ENCODE assay signal across 11 cellular contexts in genomic region chr13:101917833-101918755, GRCh38.
DNase-seq lines count a peak whose midpoint lies in the region; ATAC-seq and TF ChIP-seq lines count a peak whose summit lies in the region.
"Had no signal": no experiment of that assay in that cellular context is flagged by ENCODE, and none has a peak within 500 bp of the region (broad histone marks: within the 10 kb centered on the region; RNA-seq: fewer than 3 reads in every experiment).

No MANE protein-coding gene starts in this region.

- no peaks in the 10 kb centered on the region for H3K36me3 Mint-ChIP-seq in neural crest cell (ENCODE audit: low read depth)

- no peaks in the 10 kb centered on the region for H3K36me3 ChIP-seq in SK-N-SH (replicated peaks in 1 of 2; ENCODE audit: control insufficient read depth in 1 of 2, insufficient read depth in 2 of 2, low read length in 1 of 2)
- H3K36me3 ChIP-seq: tibial nerve had no signal

- no peak overlapping the region for H3K9ac ChIP-seq in SK-N-SH

- TF ChIP-seq RAD21 in SK-N-SH (IDR thresholded peaks at IDR 0.05; ENCODE audit: low read length): no peak; the same call in 1 of the 2 replicates

- no peak overlapping the region for H3K27ac Mint-ChIP-seq in neural crest cell (ENCODE audit: unreplicated experiment)

- H3K9me2 ChIP-seq in SK-N-SH: no peaks in the 10 kb centered on the region

- 6% methylated on average over 14 of the region's 14 CpGs for WGBS in SK-N-SH (ENCODE audit: low lambda C conversion rate)

- POLR2A ChIA-PET in SK-N-SH (lab: Yijun Ruan, JAX) (interaction anchor here (1.5 kb wide), 1 partner anchor 227 kb away, joined by 3 read pairs; no protein-coding TSS in a partner anchor), RWPE1 (lab: Yijun Ruan, JAX; ENCODE audit: low non-redundant PET) (no interaction called here)

- TF ChIP-seq POLR2A in erythroblast (IDR thresholded peaks at IDR 0.05; ENCODE audit: low read length) (no peak), GM18505 (IDR thresholded peaks at IDR 0.05; ENCODE audit: borderline replicate concordance, extremely low read depth, insufficient read depth, insufficient read length) (no peak)

- H3K4me3 Mint-ChIP-seq in neural crest cell: peak overlapping the region; percentile 5

- no peak for TF ChIP-seq EP300 in SK-N-SH (IDR thresholded peaks at IDR 0.05; ENCODE audit: borderline replicate concordance in 1 of 2, low read depth in 1 of 2, low read length in 1 of 2)

- peaks cover 3% of the 10 kb centered on the region for H3F3A ChIP-seq in SK-N-SH (replicated peaks; ENCODE audit: insufficient read depth)

- peaks cover 6% of the 10 kb centered on the region for H3K4me1 Mint-ChIP-seq in neural crest cell

- peaks cover 33% of the 10 kb centered on the region for H3K27me3 ChIP-seq in SK-N-SH (ENCODE audit: insufficient read depth)

- no peaks in the 10 kb centered on the region for H3K9me3 Mint-ChIP-seq in neural crest cell

- CTCF ChIA-PET in SK-N-SH (lab: Yijun Ruan, JAX) (interaction anchor here (0.6 to 4.1 kb wide), 15 partner anchors 15 to 774 kb away, joined by 3 to 18 read pairs (median 3); no protein-coding TSS in a partner anchor), RWPE1 (lab: Yijun Ruan, JAX) (interaction anchor here (0.7 kb wide), 1 partner anchor 88 kb away, joined by 4 read pairs; no protein-coding TSS in a partner anchor)

- peaks cover 8 to 23% of the 10 kb centered on the region in 2 experiments; a peak in 3 of 4 replicates for H3K4me1 ChIP-seq in SK-N-SH (ENCODE audit: control insufficient read depth in 1 of 2, insufficient read depth in 2 of 2, low read depth in 1 of 2, low read length in 1 of 2)

- DNase-seq in DMS53 (lab: John Stamatoyannopoulos, UW) (peak; percentile 63), NCI-H146 treated with DMSO at 0.1 percent for 48 hours (lab: John Stamatoyannopoulos, UW; ENCODE audit: unreplicated experiment) (peak; percentile 93), SK-N-SH (peak; percentile 73), neural crest cell (ENCODE audit: low read depth, low spot score) (no peak), erythroblast (lab: John Stamatoyannopoulos, UW) (no peak), RWPE1 (ENCODE audit: low spot score) (no peak), AG20443 (ENCODE audit: low spot score) (no peak)
- DNase-seq: activated T-cell treated with anti-CD3 and anti-CD28 coated beads, Interleukin-2, amount 50 U/mL, for 48 hours; T-helper 1 cell had no signal

- H2AFZ ChIP-seq in SK-N-SH (ENCODE audit: low read depth): peak overlapping the region; percentile 59; the same call in 1 of the 2 replicates

- no peaks in the 10 kb centered on the region for H3K79me2 ChIP-seq in SK-N-SH (ENCODE audit: insufficient read depth)

- H3K27me3 Mint-ChIP-seq in neural crest cell (ENCODE audit: low read depth): peaks cover 87% of the 10 kb centered on the region

- H3K4me3 ChIP-seq in SK-N-SH (ENCODE audit: low read depth in 2 of 2, low read length in 1 of 2): peak overlapping the region; percentile 57 to 59
- H3K4me3 ChIP-seq: tibial nerve had no signal

- H3K4me2 ChIP-seq in SK-N-SH: peak overlapping the region; percentile 83

- H3K9me3 ChIP-seq in SK-N-SH: no peaks in the 10 kb centered on the region
- H3K9me3 ChIP-seq: tibial nerve had no signal

- no peaks in the 10 kb centered on the region for H4K20me1 ChIP-seq in SK-N-SH (ENCODE audit: insufficient read depth)

- ATAC-seq in GM18505 (IDR thresholded peaks at IDR 0.05; ENCODE audit: unreplicated experiment): no peak

- H3K27ac ChIP-seq in SK-N-SH (ENCODE audit: low read depth in 2 of 2, low read length in 1 of 2) (peak overlapping the region in 1 of 2 experiments; percentile 80; a peak in 2 of 4 replicates), RWPE1 (no peak overlapping the region)
- H3K27ac ChIP-seq: tibial nerve had no signal

- TF ChIP-seq CTCF in SK-N-SH (IDR thresholded peaks at IDR 0.05) (no peak), neural crest cell (conservative IDR thresholded peaks at IDR 0.05) (no peak), RWPE1 (conservative IDR thresholded peaks at IDR 0.05; ENCODE audit: low read depth) (no peak)

TF ChIP-seq in SK-N-SH, 30 proteins besides CTCF, POLR2A, EP300 and RAD21:
- TF ChIP-seq YY1 (IDR thresholded peaks at IDR 0.05; ENCODE audit: low read depth): no peak
- TF ChIP-seq MXI1 (IDR thresholded peaks at IDR 0.05; ENCODE audit: low read depth, low read length): peak; percentile 17; the same call in 1 of the 2 replicates
- no peak for TF ChIP-seq TAF1 (IDR thresholded peaks at IDR 0.05; ENCODE audit: borderline replicate concordance, low read depth, low read length)
- no peak for TF ChIP-seq ELF1 (IDR thresholded peaks at IDR 0.05)
- TF ChIP-seq CHD2 (IDR thresholded peaks at IDR 0.05; ENCODE audit: low read length, partially characterized antibody): peak; percentile 36
- TF ChIP-seq EZH2phosphoT487 (IDR thresholded peaks at IDR 0.05; ENCODE audit: borderline replicate concordance, low read depth): no peak
- no peak for TF ChIP-seq IRF3 (IDR thresholded peaks at IDR 0.05; ENCODE audit: low read depth, low read length)
- TF ChIP-seq NRF1 (IDR thresholded peaks at IDR 0.05; ENCODE audit: low read depth, low read length): no peak
- no peak for TF ChIP-seq SMC3 (IDR thresholded peaks at IDR 0.05; ENCODE audit: low read depth, low read length)
- TF ChIP-seq, protein P1, sequence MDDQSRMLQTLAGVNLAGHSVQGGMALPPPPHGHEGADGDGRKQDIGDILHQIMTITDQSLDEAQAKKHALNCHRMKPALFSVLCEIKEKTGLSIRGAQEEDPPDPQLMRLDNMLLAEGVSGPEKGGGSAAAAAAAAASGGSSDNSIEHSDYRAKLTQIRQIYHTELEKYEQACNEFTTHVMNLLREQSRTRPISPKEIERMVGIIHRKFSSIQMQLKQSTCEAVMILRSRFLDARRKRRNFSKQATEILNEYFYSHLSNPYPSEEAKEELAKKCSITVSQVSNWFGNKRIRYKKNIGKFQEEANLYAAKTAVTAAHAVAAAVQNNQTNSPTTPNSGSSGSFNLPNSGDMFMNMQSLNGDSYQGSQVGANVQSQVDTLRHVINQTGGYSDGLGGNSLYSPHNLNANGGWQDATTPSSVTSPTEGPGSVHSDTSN (IDR thresholded peaks at IDR 0.05): no peak
- no peak for TF ChIP-seq RFX5 (IDR thresholded peaks at IDR 0.05; ENCODE audit: low read length)
- no peak for TF ChIP-seq RXRA (IDR thresholded peaks at IDR 0.05; ENCODE audit: borderline replicate concordance, low read depth)
- TF ChIP-seq USF1 (IDR thresholded peaks at IDR 0.05; ENCODE audit: borderline replicate concordance, low read depth): no peak

Comparison
In these comparisons a context has a peak if more than half of its experiments do, and no peak if none do; other contexts are left out.
1. DNase-seq: peak in DMS53 (single experiment), NCI-H146 treated with DMSO at 0.1 percent for 48 hours (single experiment) and SK-N-SH (single experiment); none in neural crest cell (single experiment), erythroblast (0 of 2), RWPE1 (single experiment) and AG20443 (single experiment).